Comparison of ENCODE assay signal across 21 cellular contexts in the genomic region with DNA sequence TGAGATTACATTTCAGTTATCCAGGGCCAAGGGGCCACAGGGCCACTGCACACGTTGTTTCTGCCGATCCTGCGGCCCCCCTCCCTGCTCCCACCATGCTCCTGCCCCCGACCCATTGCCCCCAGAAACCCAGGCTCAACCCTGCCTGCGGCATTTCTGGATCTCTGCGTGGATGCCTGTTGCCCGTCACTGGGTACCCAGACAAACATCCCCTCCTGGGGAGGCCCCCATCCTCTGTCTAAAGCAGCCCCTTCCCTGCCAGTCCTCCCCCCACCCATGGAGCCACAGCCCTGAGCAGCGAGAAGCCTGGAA.
"Had no signal": no experiment of that assay in that cellular context is flagged by ENCODE, and none has a peak within 500 bp of the region (broad histone marks: within the 10 kb centered on the region; RNA-seq: fewer than 3 reads in every experiment).

No MANE protein-coding gene starts in this region.

- ATAC-seq: HepG2 had no signal

- H3K9me3 ChIP-seq: MG63 had no signal

- DNase-seq: IMR-90, Karpas-422, KG1, MG63, NCI-H1092, NCI-H1105 treated with DMSO at 0.1 percent for 48 hours, NCI-H1417 treated with DMSO at 0.1 percent for 48 hours, NCI-H146, NCI-H1694 treated with DMSO at 0.1 percent for 48 hours, NCI-H1930, NCI-H2081, NCI-H2171, NCI-H226, NCI-H446, NCI-H510A, NCI-H524 treated with DMSO at 0.1 percent for 48 hours, NCI-H69, NCI-H774, Right ventricle myocardium superior, RPMI8226 had no signal

- H3K4me3 ChIP-seq: MG63 had no signal

- H3K36me3 ChIP-seq: MG63 had no signal
